In genomic region chrX:152819271-152819670, GRCh38 we compare ENCODE assay signal across 2 cellular contexts.
TF ChIP-seq lines count a peak whose summit lies in the region.

No MANE protein-coding gene starts in this region.

TF ChIP-seq in A549, 52 proteins besides CTCF, POLR2A, EP300 and RAD21:
- TF ChIP-seq BCL3 (IDR thresholded peaks at IDR 0.05), result no peak
- TF ChIP-seq MAFK (IDR thresholded peaks at IDR 0.05; ENCODE audit: partially characterized antibody), result peak; percentile 43
- TF ChIP-seq KDM5A (IDR thresholded peaks at IDR 0.05), result no peak
- TF ChIP-seq CHD4 (IDR thresholded peaks at IDR 0.05; ENCODE audit: borderline replicate concordance), result no peak

TF ChIP-seq in IMR-90, 13 proteins besides CTCF, POLR2A, EP300 and RAD21:
- TF ChIP-seq FOS (IDR thresholded peaks at IDR 0.05; ENCODE audit: low read depth, low read length) (no peak), MAFK (IDR thresholded peaks at IDR 0.05; ENCODE audit: low read depth, low read length) (peak; percentile 60)
